Comparison of ENCODE assay signal across 13 cellular contexts in genomic region chr20:10665791-10666190, GRCh38. TPM values are rescaled to one million over a fixed set of nuclear protein-coding genes. Genes with fewer than 3 reads are reported as not detected.
A peak's percentile ranks its signal among the peaks of the same experiment; 100 is the strongest.
DNase-seq lines count a peak whose midpoint lies in the region; ATAC-seq, FAIRE-seq and TF ChIP-seq lines count a peak whose summit lies in the region.
"Had no signal": no experiment of that assay in that cellular context is flagged by ENCODE, and none has a peak within 500 bp of the region (broad histone marks: within the 10 kb centered on the region; RNA-seq: fewer than 3 reads in every experiment).

No MANE protein-coding gene starts in this region.

- no peaks in the 10 kb centered on the region for H3F3A ChIP-seq in smooth muscle cell (ENCODE audit: low read depth)

- intact Hi-C loops in endothelial cell of umbilical vein (cut with micrococcal nuclease): loop anchor here (2.0 kb wide), 1 partner anchor 13 kb away; no protein-coding TSS in a partner anchor

- ATAC-seq in left lobe of liver (no peak), GM18870 (IDR thresholded peaks at IDR 0.05; ENCODE audit: unreplicated experiment) (no peak)
- ATAC-seq: left lung had no signal

- dilution Hi-C loops in endothelial cell of umbilical vein (cut with MboI; ENCODE audit: extremely low pct_ligation_motif_present, low sequenced_read_pairs): no loop called here

- no peaks in the 10 kb centered on the region for H3K27me3 ChIP-seq in HUES6 (ENCODE audit: control insufficient read depth, insufficient read depth, low read length)
- H3K27me3 ChIP-seq in endothelial cell of umbilical vein (ENCODE audit: control insufficient read depth in 2 of 2, insufficient read depth in 2 of 2, low read length in 2 of 2): no peaks in the 10 kb centered on the region
- H3K27me3 ChIP-seq in smooth muscle cell (ENCODE audit: low read depth): no peaks in the 10 kb centered on the region
- H3K27me3 ChIP-seq: left lung had no signal

- H3K36me3 ChIP-seq in HUES6 (ENCODE audit: control insufficient read depth, insufficient read depth, low read length) (peaks cover 55% of the 10 kb centered on the region), endothelial cell of umbilical vein (ENCODE audit: control insufficient read depth in 2 of 2, extremely low read depth in 1 of 2, insufficient read depth in 2 of 2, low read length in 2 of 2) (peaks cover 14 to 29% of the 10 kb centered on the region in 2 experiments), smooth muscle cell (ENCODE audit: low read depth) (no peaks in the 10 kb centered on the region)

- DNase-seq in endothelial cell of umbilical vein (ENCODE audit: low read depth, low spot score): no peak
- DNase-seq in left lobe of liver (ENCODE audit: low spot score): peak; percentile 29
- no peak for DNase-seq in smooth muscle cell (lab: John Stamatoyannopoulos, UW; ENCODE audit: unreplicated experiment)
- DNase-seq in 8988T: no peak
- no peak for DNase-seq in RPMI8226
- no peak for DNase-seq in NCI-H748 (lab: John Stamatoyannopoulos, UW; ENCODE audit: unreplicated experiment)
- DNase-seq: activated CD4-positive, alpha-beta T cell treated with anti-CD3 and anti-CD28 coated beads, Interleukin-2, amount 50 U/mL, for 4 hours; GOT3; left lung had no signal

- H3K4me2 ChIP-seq in endothelial cell of umbilical vein (ENCODE audit: insufficient read depth, low read length) (peak overlapping the region; percentile 17), smooth muscle cell (peak overlapping the region; percentile 32)
- H3K4me2 ChIP-seq: BLaER1 treated with 17β-estradiol and CSF1 and Interleukin-3, amounts not matched to agents 10 nM and 100 nM had no signal

- no peaks in the 10 kb centered on the region for H3K9me3 ChIP-seq in HUES6 (ENCODE audit: control insufficient read depth, insufficient read depth, low read depth, low read length)
- no peaks in the 10 kb centered on the region for H3K9me3 ChIP-seq in endothelial cell of umbilical vein (replicated peaks; ENCODE audit: control insufficient read depth, insufficient read depth, low read length)
- no peaks in the 10 kb centered on the region for H3K9me3 ChIP-seq in smooth muscle cell (replicated peaks; ENCODE audit: low read depth)
- H3K9me3 ChIP-seq: BLaER1 treated with 17β-estradiol and CSF1 and Interleukin-3, amounts not matched to agents 10 nM and 100 nM; left lung had no signal

- H3K27ac ChIP-seq in HUES6 (ENCODE audit: low read depth, low read length): peak overlapping the region; percentile 55; the same call in 1 of the 2 replicates
- peak overlapping the region; percentile 94 for H3K27ac ChIP-seq in endothelial cell of umbilical vein (ENCODE audit: insufficient read depth, low read depth, low read length)
- peak overlapping the region; percentile 50 for H3K27ac ChIP-seq in smooth muscle cell (ENCODE audit: low read depth)
- H3K27ac ChIP-seq: BLaER1 treated with 17β-estradiol and CSF1 and Interleukin-3, amounts not matched to agents 10 nM and 100 nM had no signal

- no TSS peak for BruUV-seq in endothelial cell of umbilical vein (replicated peaks; lab: Mats Ljungman, UMichigan)

- H4K20me1 ChIP-seq in endothelial cell of umbilical vein (replicated peaks; ENCODE audit: control insufficient read depth, extremely low read depth, insufficient read depth, low read length) (no peaks in the 10 kb centered on the region), smooth muscle cell (ENCODE audit: low read depth) (peaks cover 100% of the 10 kb centered on the region)

- TF ChIP-seq CTCF in endothelial cell of umbilical vein (IDR thresholded peaks at IDR 0.05; ENCODE audit: extremely low read depth in 1 of 2, insufficient read depth in 1 of 2, low read depth in 1 of 2, low read length in 2 of 2): no peak
- no peak for TF ChIP-seq CTCF in smooth muscle cell (IDR thresholded peaks at IDR 0.05; ENCODE audit: borderline replicate concordance, insufficient read depth, poor library complexity, severe bottlenecking)

- CTCF ChIA-PET in endothelial cell of umbilical vein (lab: Charles Lee): no interaction called here

- H2AFZ ChIP-seq in endothelial cell of umbilical vein (ENCODE audit: low read depth, low read length): no peak overlapping the region
- H2AFZ ChIP-seq in smooth muscle cell (ENCODE audit: low read depth): no peak overlapping the region

- H3K79me2 ChIP-seq in endothelial cell of umbilical vein (ENCODE audit: control insufficient read depth, insufficient read depth, low read length) (peaks cover 73% of the 10 kb centered on the region), smooth muscle cell (ENCODE audit: low read depth) (peaks cover 93% of the 10 kb centered on the region)

- H3K9ac ChIP-seq in HUES6 (ENCODE audit: low read length) (no peak overlapping the region), endothelial cell of umbilical vein (replicated peaks; ENCODE audit: extremely low read depth, insufficient read depth, low read length) (no peak overlapping the region), smooth muscle cell (ENCODE audit: low read depth) (no peak overlapping the region)
- H3K9ac ChIP-seq: BLaER1 treated with 17β-estradiol and CSF1 and Interleukin-3, amounts not matched to agents 10 nM and 100 nM had no signal

- FAIRE-seq in endothelial cell of umbilical vein (lab: Jason Lieb, UNC): peak; percentile 66
- FAIRE-seq: endometrium had no signal

- POLR2A ChIA-PET in endothelial cell of umbilical vein (lab: Charles Lee): no interaction called here

- TF ChIP-seq POLR2A in endothelial cell of umbilical vein (IDR thresholded peaks at IDR 0.05; ENCODE audit: low read depth, low read length): no peak

- no peaks in the 10 kb centered on the region for H3K9me1 ChIP-seq in endothelial cell of umbilical vein (replicated peaks; ENCODE audit: control insufficient read depth, extremely low read depth, insufficient read depth, low read length)

- H3K4me3 ChIP-seq in HUES6 (ENCODE audit: low read depth, low read length) (no peak overlapping the region), endothelial cell of umbilical vein (replicated peaks in 1 of 3; ENCODE audit: insufficient read depth in 1 of 3, low read depth in 1 of 3, low read length in 3 of 3) (no peak overlapping the region), smooth muscle cell (no peak overlapping the region)
- H3K4me3 ChIP-seq: BLaER1 treated with 17β-estradiol and CSF1 and Interleukin-3, amounts not matched to agents 10 nM and 100 nM; left lung had no signal

- H3K4me1 ChIP-seq in HUES6 (ENCODE audit: control insufficient read depth, insufficient read depth, low read length): peaks cover 88% of the 10 kb centered on the region
- peaks cover 61% of the 10 kb centered on the region for H3K4me1 ChIP-seq in endothelial cell of umbilical vein (ENCODE audit: control insufficient read depth, extremely low read depth, insufficient read depth, low read length)
- H3K4me1 ChIP-seq in smooth muscle cell (ENCODE audit: low read depth): peaks cover 72% of the 10 kb centered on the region

- 48% methylated on average over 6 of the region's 6 CpGs for WGBS in smooth muscle cell (ENCODE audit: low lambda C conversion rate)

TF ChIP-seq in endothelial cell of umbilical vein, 7 proteins besides CTCF, POLR2A, EP300 and RAD21:
- TF ChIP-seq GATA2 (IDR thresholded peaks at IDR 0.05; ENCODE audit: insufficient read depth, insufficient read length, low read depth, low read length): no peak
- TF ChIP-seq, protein P1, sequence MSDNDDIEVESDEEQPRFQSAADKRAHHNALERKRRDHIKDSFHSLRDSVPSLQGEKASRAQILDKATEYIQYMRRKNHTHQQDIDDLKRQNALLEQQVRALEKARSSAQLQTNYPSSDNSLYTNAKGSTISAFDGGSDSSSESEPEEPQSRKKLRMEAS (IDR thresholded peaks at IDR 0.05; ENCODE audit: insufficient read depth, insufficient read length): no peak
- TF ChIP-seq MYC (IDR thresholded peaks at IDR 0.05; ENCODE audit: low read depth, low read length): no peak
- TF ChIP-seq FOS (IDR thresholded peaks at IDR 0.05; ENCODE audit: borderline replicate concordance, insufficient read depth, low read length): no peak
- no peak for TF ChIP-seq POLR2AphosphoS5 (IDR thresholded peaks at IDR 0.05; ENCODE audit: insufficient read depth, low read depth, low read length)
- no peak for TF ChIP-seq EZH2 (IDR thresholded peaks at IDR 0.05; ENCODE audit: borderline replicate concordance, low read depth, low read length, severe bottlenecking)
- TF ChIP-seq JUN (IDR thresholded peaks at IDR 0.05; ENCODE audit: borderline replicate concordance, insufficient read depth, insufficient read length, low read depth): no peak

RNA-seq across cellular contexts. Expression of gene JAG1, which starts 8.0 kb away (rescaled TPM):
- total RNA-seq in endothelial cell of umbilical vein (31.7 and 37.0 TPM in 2 replicates), left lobe of liver (4.3 TPM), smooth muscle cell (126 and 135 TPM in 2 replicates)
- polyA plus RNA-seq in endothelial cell of umbilical vein (12.9 and 19.7 TPM in 2 replicates), smooth muscle cell (45.0 and 73.6 TPM in 2 replicates)
- polyA plus RNA-seq in endothelial cell of umbilical vein (2011; cell fraction: cytosol; rRNA removed): 9.4 and 9.5 TPM in 2 replicates
- 77.1 and 97.3 TPM in 2 replicates for polyA plus RNA-seq in endothelial cell of umbilical vein (2011; cell fraction: nucleus; rRNA removed)
- polyA plus RNA-seq in endothelial cell of umbilical vein (2012): 32.6 and 33.6 TPM in 2 replicates
- 82.6 and 94.6 TPM in 2 replicates for polyA minus RNA-seq in endothelial cell of umbilical vein
- 2.4 TPM for polyA minus RNA-seq in endothelial cell of umbilical vein (2011; cell fraction: cytosol; rRNA and poly(A)+ RNA removed)
- 94.2 and 172 TPM in 2 replicates for polyA minus RNA-seq in endothelial cell of umbilical vein (2011; cell fraction: nucleus; rRNA and poly(A)+ RNA removed)
